In genomic region chr5:125928663-125929062, GRCh38 we compare ENCODE assay signal across 19 cellular contexts.
DNase-seq lines count a peak whose midpoint lies in the region; ATAC-seq, FAIRE-seq and TF ChIP-seq lines count a peak whose summit lies in the region.
"Had no signal": no experiment of that assay in that cellular context is flagged by ENCODE, and none has a peak within 500 bp of the region (broad histone marks: within the 10 kb centered on the region; RNA-seq: fewer than 3 reads in every experiment).

No MANE protein-coding gene starts in this region.

- CTCF ChIA-PET in A549 (lab: Yijun Ruan, JAX): interaction anchor here (1.1 kb wide), 1 partner anchor 50 kb away, joined by 3 read pairs; no protein-coding TSS in a partner anchor

- no peaks in the 10 kb centered on the region for H3K27me3 ChIP-seq in psoas muscle (ENCODE audit: insufficient read depth in 3 of 3, low read length in 2 of 3)
- H3K27me3 ChIP-seq in adrenal gland: no peaks in the 10 kb centered on the region
- H3K27me3 ChIP-seq: cardiac muscle cell, gastroesophageal sphincter, spleen had no signal

- H3K36me3 Mint-ChIP-seq in mesothelial cell of epicardium: peaks cover 2% of the 10 kb centered on the region
- H3K36me3 Mint-ChIP-seq: activated CD8-positive, alpha-beta memory T cell treated with anti-CD3 and anti-CD28 coated beads, Interleukin-2, amount 10 ng/mL, durations not matched to agents 7 days and 5 days; activated naive CD8-positive, alpha-beta T cell treated with anti-CD3 and anti-CD28 coated beads, Interleukin-2, amount 10 ng/mL, durations not matched to agents 7 days and 5 days had no signal

- POLR2A ChIA-PET in A549 (lab: Yijun Ruan, JAX): no interaction called here

- intact Hi-C loops in psoas muscle (cut with DNase I): no loop called here
- intact Hi-C loops in adrenal gland (cut with DNase I): no loop called here

- H3K27me3 Mint-ChIP-seq in mesothelial cell of epicardium (ENCODE audit: low read depth): no peaks in the 10 kb centered on the region
- H3K27me3 Mint-ChIP-seq: activated CD8-positive, alpha-beta memory T cell treated with anti-CD3 and anti-CD28 coated beads, Interleukin-2, amount 10 ng/mL, durations not matched to agents 7 days and 5 days; activated naive CD8-positive, alpha-beta T cell treated with anti-CD3 and anti-CD28 coated beads, Interleukin-2, amount 10 ng/mL, durations not matched to agents 7 days and 5 days had no signal

- no peak overlapping the region for H3K27ac Mint-ChIP-seq in mesothelial cell of epicardium
- H3K27ac Mint-ChIP-seq: activated CD8-positive, alpha-beta memory T cell treated with anti-CD3 and anti-CD28 coated beads, Interleukin-2, amount 10 ng/mL, durations not matched to agents 7 days and 5 days; activated naive CD8-positive, alpha-beta T cell treated with anti-CD3 and anti-CD28 coated beads, Interleukin-2, amount 10 ng/mL, durations not matched to agents 7 days and 5 days; activated T-helper 2 cell treated with anti-CD3 and anti-CD28 coated beads, Interferon-gamma antibody, Interleukin-2, Interleukin-4, amounts not matched to agents 10 μg/mL and 5 μg/mL and 100 μg/mL, durations not matched to agents 14 hours and 24 hours and 36 hours had no signal

- 2% methylated on average over 6 of the region's 6 CpGs for WGBS in A549 (ENCODE audit: missing lambda C conversion rate)
- 66 to 76% (median 71%) methylated on average over 6 of the region's 6 CpGs for WGBS in psoas muscle, 3 donors
- 61 to 73% (median 68%) methylated on average over 6 of the region's 6 CpGs for WGBS in adrenal gland, 4 donors

- no peaks in the 10 kb centered on the region for H3K4me1 Mint-ChIP-seq in mesothelial cell of epicardium
- H3K4me1 Mint-ChIP-seq: activated CD8-positive, alpha-beta memory T cell treated with anti-CD3 and anti-CD28 coated beads, Interleukin-2, amount 10 ng/mL, durations not matched to agents 7 days and 5 days; activated naive CD8-positive, alpha-beta T cell treated with anti-CD3 and anti-CD28 coated beads, Interleukin-2, amount 10 ng/mL, durations not matched to agents 7 days and 5 days; neural crest cell had no signal

- H3K4me3 ChIP-seq in A549: no peak overlapping the region
- H3K4me3 ChIP-seq in epithelial cell of esophagus (ENCODE audit: low read length): no peak overlapping the region
- H3K4me3 ChIP-seq in psoas muscle: no peak overlapping the region
- H3K4me3 ChIP-seq in adrenal gland: no peak overlapping the region
- H3K4me3 ChIP-seq: cardiac muscle cell, gastroesophageal sphincter, spleen had no signal

- no peak overlapping the region for H3K4me2 ChIP-seq in A549

- no peak overlapping the region for H3K4me3 Mint-ChIP-seq in mesothelial cell of epicardium
- H3K4me3 Mint-ChIP-seq: activated CD8-positive, alpha-beta memory T cell treated with anti-CD3 and anti-CD28 coated beads, Interleukin-2, amount 10 ng/mL, durations not matched to agents 7 days and 5 days; activated naive CD8-positive, alpha-beta T cell treated with anti-CD3 and anti-CD28 coated beads, Interleukin-2, amount 10 ng/mL, durations not matched to agents 7 days and 5 days; neural crest cell had no signal

- peak; percentile 84 for FAIRE-seq in A549 (lab: Jason Lieb, UNC)
- FAIRE-seq: G401.6 had no signal

- no peaks in the 10 kb centered on the region for H3K9me3 ChIP-seq in A549
- no peaks in the 10 kb centered on the region for H3K9me3 ChIP-seq in psoas muscle
- H3K9me3 ChIP-seq in adrenal gland (replicated peaks in 1 of 3): peaks cover 0 to 8% (median 0%) of the 10 kb centered on the region in 3 donors

- TF ChIP-seq POLR2A in A549 (IDR thresholded peaks at IDR 0.05; ENCODE audit: low read length): no peak
- no peak for TF ChIP-seq POLR2A in adrenal gland (IDR thresholded peaks at IDR 0.05)

- ATAC-seq in A549 (no peak), psoas muscle (no peak), GM18520 (IDR thresholded peaks at IDR 0.05; ENCODE audit: unreplicated experiment) (no peak)
- ATAC-seq: activated CD8-positive, alpha-beta memory T cell treated with anti-CD3 and anti-CD28 coated beads, Interleukin-2, amount 10 ng/mL, durations not matched to agents 7 days and 5 days; gastroesophageal sphincter had no signal

- no peak for TF ChIP-seq CTCF in A549 (IDR thresholded peaks at IDR 0.05)
- TF ChIP-seq CTCF in epithelial cell of esophagus (IDR thresholded peaks at IDR 0.05; ENCODE audit: insufficient read depth, low read depth, low read length, missing control alignments): no peak
- no peak for TF ChIP-seq CTCF in psoas muscle (IDR thresholded peaks at IDR 0.05)
- no peak for TF ChIP-seq CTCF in adrenal gland (IDR thresholded peaks at IDR 0.05)
- TF ChIP-seq CTCF in mesothelial cell of epicardium (IDR thresholded peaks at IDR 0.05; ENCODE audit: unreplicated experiment): no peak

- TF ChIP-seq EP300 in A549 (IDR thresholded peaks at IDR 0.05): no peak

- H3K4me1 ChIP-seq in A549 (no peaks in the 10 kb centered on the region), psoas muscle (no peaks in the 10 kb centered on the region), adrenal gland (replicated peaks in 1 of 2) (no peaks in the 10 kb centered on the region)
- H3K4me1 ChIP-seq: gastroesophageal sphincter, spleen had no signal

- H3K9me3 Mint-ChIP-seq in mesothelial cell of epicardium: peaks cover 37% of the 10 kb centered on the region

- DNase-seq in A549 (ENCODE audit: low read depth in 1 of 2, low spot score in 1 of 2) (no peak), H4 (ENCODE audit: low spot score) (peak; percentile 48), OCI-M1 (lab: John Stamatoyannopoulos, UW) (peak; percentile 0), epithelial cell of esophagus (ENCODE audit: low read depth) (peak; percentile 2), psoas muscle (no peak), adrenal gland (no peak), mesothelial cell of epicardium (ENCODE audit: low spot score in 2 of 2, unreplicated experiment in 2 of 2) (no peak)
- DNase-seq: activated CD8-positive, alpha-beta memory T cell treated with anti-CD3 and anti-CD28 coated beads, Interleukin-2, amount 10 ng/mL, durations not matched to agents 7 days and 5 days; activated naive CD8-positive, alpha-beta T cell treated with anti-CD3 and anti-CD28 coated beads, Interleukin-2, amount 10 ng/mL, durations not matched to agents 7 days and 5 days; C1 segment of cervical spinal cord; NCI-H1694 treated with DMSO at 0.1 percent for 48 hours; NCI-H2227 treated with DMSO at 0.1 percent for 48 hours; spleen had no signal

- H3K36me3 ChIP-seq in psoas muscle (ENCODE audit: insufficient read depth in 1 of 2, low read depth in 1 of 2) (no peaks in the 10 kb centered on the region), adrenal gland (replicated peaks in 1 of 2) (no peaks in the 10 kb centered on the region)
- H3K36me3 ChIP-seq: cardiac muscle cell, gastroesophageal sphincter, spleen had no signal

- no peak for TF ChIP-seq RAD21 in A549 (conservative IDR thresholded peaks at IDR 0.05 in 1 of 2, IDR thresholded peaks at IDR 0.05 in 1 of 2)

- H3K27ac ChIP-seq in A549: no peak overlapping the region
- H3K27ac ChIP-seq in psoas muscle: no peak overlapping the region
- no peak overlapping the region for H3K27ac ChIP-seq in adrenal gland
- H3K27ac ChIP-seq: cardiac muscle cell, gastroesophageal sphincter, spleen had no signal

TF ChIP-seq in A549, 52 proteins besides CTCF, POLR2A, EP300 and RAD21 (continues in another document):
- no peak for TF ChIP-seq BCL3 (IDR thresholded peaks at IDR 0.05)
- TF ChIP-seq RNF2 (IDR thresholded peaks at IDR 0.05; ENCODE audit: borderline replicate concordance, low read depth): no peak
- TF ChIP-seq HEYL (CRISPR knock-in tag; IDR thresholded peaks at IDR 0.05): no peak
- TF ChIP-seq ZFP36 (IDR thresholded peaks at IDR 0.05; ENCODE audit: borderline replicate concordance, partially characterized antibody): no peak
- TF ChIP-seq PBX3 (IDR thresholded peaks at IDR 0.05): no peak
- TF ChIP-seq TP53 (CRISPR knock-in tag; IDR thresholded peaks at IDR 0.05): no peak
- no peak for TF ChIP-seq CEBPB (IDR thresholded peaks at IDR 0.05)
- TF ChIP-seq HOXB13 (CRISPR knock-in tag; IDR thresholded peaks at IDR 0.05; ENCODE audit: low read depth): no peak
- no peak for TF ChIP-seq ATOH8 (CRISPR knock-in tag; IDR thresholded peaks at IDR 0.05; ENCODE audit: low read depth)
- no peak for TF ChIP-seq HOXB5 (CRISPR knock-in tag; IDR thresholded peaks at IDR 0.05)
- TF ChIP-seq TFCP2L1 (CRISPR knock-in tag; IDR thresholded peaks at IDR 0.05): no peak
- TF ChIP-seq PHF8 (IDR thresholded peaks at IDR 0.05; ENCODE audit: borderline replicate concordance, low read depth): no peak
- no peak for TF ChIP-seq KDM5A (IDR thresholded peaks at IDR 0.05)
- TF ChIP-seq HES2 (IDR thresholded peaks at IDR 0.05): no peak
- TF ChIP-seq JUN (IDR thresholded peaks at IDR 0.05): no peak
- no peak for TF ChIP-seq BHLHE40 (IDR thresholded peaks at IDR 0.05; ENCODE audit: low read depth, low read length)

Comparison
In these comparisons a context has a peak if more than half of its experiments do, and no peak if none do; other contexts are left out.
1. DNase-seq: peak in H4 (single experiment), OCI-M1 (single experiment) and epithelial cell of esophagus (single experiment); none in A549 (0 of 2), psoas muscle (0 of 2), adrenal gland (0 of 7) and mesothelial cell of epicardium (0 of 2).